ENCODE assay signal across 11 cellular contexts in the genomic region with DNA sequence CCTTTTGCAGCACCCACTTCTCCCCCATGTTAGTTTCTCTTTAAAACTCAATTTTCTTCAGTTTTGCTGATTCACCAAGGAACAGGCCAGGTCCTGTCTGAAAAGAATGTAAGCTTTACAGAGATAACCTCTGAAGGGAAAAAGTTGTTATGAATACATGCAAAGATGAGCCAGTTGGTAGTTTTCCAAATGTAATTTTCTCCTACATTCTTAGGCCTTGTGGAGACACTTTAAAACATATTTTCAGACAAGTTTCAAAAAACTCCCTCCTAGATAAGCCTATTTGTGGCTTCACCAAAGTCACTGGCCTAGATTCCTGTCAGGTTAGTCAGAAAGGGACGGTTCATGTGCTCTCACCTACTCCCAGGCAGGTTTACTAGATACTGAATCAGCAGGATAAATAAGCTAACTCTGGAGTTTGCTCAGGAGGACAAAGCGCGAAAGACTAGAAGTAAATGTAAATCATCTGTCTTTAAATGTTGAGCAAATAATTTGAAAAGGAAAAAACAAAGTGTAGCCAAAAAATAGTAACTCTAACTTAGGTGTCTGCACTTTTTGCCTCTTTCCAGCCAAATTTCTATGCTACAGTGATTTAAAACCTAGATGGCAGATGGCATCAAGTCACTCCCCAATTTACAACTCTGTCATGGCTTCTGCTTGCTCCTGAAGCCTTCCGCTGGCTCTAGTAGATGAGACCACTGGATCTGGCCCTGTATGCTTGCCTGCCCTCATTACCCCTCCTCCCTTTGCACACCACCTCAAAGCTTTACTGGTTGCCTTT. TPM values are rescaled to one million over a fixed set of nuclear protein-coding genes. Genes with fewer than 3 reads are reported as not detected.
DNase-seq lines count a peak whose midpoint lies in the region; ATAC-seq, FAIRE-seq and TF ChIP-seq lines count a peak whose summit lies in the region.
"Had no signal": no experiment of that assay in that cellular context is flagged by ENCODE, and none has a peak within 500 bp of the region (broad histone marks: within the 10 kb centered on the region; RNA-seq: fewer than 3 reads in every experiment).

No MANE protein-coding gene starts in this region.

- peak in 1 of 2 experiments; percentile 58; a peak in 1 of 4 replicates for TF ChIP-seq EP300 in HepG2 (IDR thresholded peaks at IDR 0.05; ENCODE audit: low read depth in 2 of 2, low read length in 2 of 2)
- TF ChIP-seq EP300 in HepG2 (CRISPR knock-in tag; IDR thresholded peaks at IDR 0.05; ENCODE audit: borderline replicate concordance) = no peak
- TF ChIP-seq EP300 in gastroesophageal sphincter (IDR thresholded peaks at IDR 0.05) = no peak

- H3K27ac ChIP-seq in HUES6 (ENCODE audit: low read depth, low read length) (peak overlapping the region; percentile 70), HepG2 (ENCODE audit: extremely low read length, insufficient read depth, low read length) (peak overlapping the region; percentile 83), gastroesophageal sphincter (peak overlapping the region in 2 of 4 donors; percentile 2 to 20)
- H3K27ac ChIP-seq: thoracic aorta had no signal

- peak overlapping the region; percentile 59 for H3K4me2 ChIP-seq in HepG2 (ENCODE audit: low read depth, low read length)

- in situ Hi-C loops in HepG2 (cut with HindIII; ENCODE audit: extremely low pct_ligation_motif_present, low pct_unique_long_range_greater_than_20kb) = no loop called here

- TF ChIP-seq CTCF in MCF 10A (IDR thresholded peaks at IDR 0.05; ENCODE audit: unreplicated experiment) = no peak
- TF ChIP-seq CTCF in HepG2 (CRISPR knock-in tag; IDR thresholded peaks at IDR 0.05) = no peak
- no peak for TF ChIP-seq CTCF in gastroesophageal sphincter (IDR thresholded peaks at IDR 0.05)

- no peaks in the 10 kb centered on the region for H3K9me3 Mint-ChIP-seq in MCF 10A (ENCODE audit: unreplicated experiment)

- 25% methylated on average over 4 of the region's 4 CpGs for WGBS in HepG2 (ENCODE audit: low lambda C conversion rate)
- WGBS in gastroesophageal sphincter (ENCODE audit: low coverage in 1 of 2), 2 donors = 50 to 69% methylated on average over 4 of the region's 4 CpGs

- ATAC-seq in HepG2 = peak; percentile 62
- ATAC-seq in GM21529 (IDR thresholded peaks at IDR 0.05; ENCODE audit: unreplicated experiment) = no peak
- no peak for ATAC-seq in gastroesophageal sphincter

- BruUV-seq in MCF 10A (replicated peaks; lab: Mats Ljungman, UMichigan) (no TSS peak), HepG2 (replicated peaks; lab: Mats Ljungman, UMichigan) (no TSS peak)

- H3K4me3 ChIP-seq in HUES6 (ENCODE audit: low read depth, low read length) = no peak overlapping the region
- H3K4me3 ChIP-seq in HepG2 (replicated peaks in 1 of 3; ENCODE audit: insufficient read depth in 1 of 3, low read depth in 2 of 3, low read length in 3 of 3) = peak overlapping the region in 1 of 3 experiments; percentile 5; a peak in 2 of 6 replicates
- no peak overlapping the region for H3K4me3 ChIP-seq in gastroesophageal sphincter
- H3K4me3 ChIP-seq: thoracic aorta had no signal

- H3K36me3 ChIP-seq in HUES6 (ENCODE audit: control insufficient read depth, insufficient read depth, low read length) = 0 out of 2 replicates have a peak, but pooled peaks cover 1% of the 10 kb centered on the region
- H3K36me3 ChIP-seq in HepG2 (replicated peaks in 1 of 2; ENCODE audit: control insufficient read depth in 1 of 2, insufficient read depth in 2 of 2, low read length in 2 of 2) = no peaks in the 10 kb centered on the region
- no peaks in the 10 kb centered on the region for H3K36me3 ChIP-seq in gastroesophageal sphincter
- H3K36me3 ChIP-seq: thoracic aorta had no signal

- no peak for FAIRE-seq in HepG2 (lab: Jason Lieb, UNC)

- H3K27me3 ChIP-seq in HUES6 (ENCODE audit: control insufficient read depth, insufficient read depth, low read length) = no peaks in the 10 kb centered on the region
- no peaks in the 10 kb centered on the region; a peak in 1 of 5 replicates for H3K27me3 ChIP-seq in HepG2 (ENCODE audit: control insufficient read depth in 1 of 2, insufficient read depth in 2 of 2, low read length in 2 of 2)
- no peaks in the 10 kb centered on the region for H3K27me3 ChIP-seq in gastroesophageal sphincter

- TF ChIP-seq POLR2A in HepG2 (IDR thresholded peaks at IDR 0.05; ENCODE audit: insufficient read depth in 1 of 2, low read depth in 2 of 2, low read length in 2 of 2) = no peak
- TF ChIP-seq POLR2A in gastroesophageal sphincter (IDR thresholded peaks at IDR 0.05) = no peak

- H4K20me1 ChIP-seq in HepG2 (ENCODE audit: insufficient read depth, low read length) = no peaks in the 10 kb centered on the region

- peaks cover 22% of the 10 kb centered on the region for H3K4me1 Mint-ChIP-seq in MCF 10A (ENCODE audit: insufficient read depth, unreplicated experiment)

- peaks cover 11% of the 10 kb centered on the region for H3K36me3 Mint-ChIP-seq in MCF 10A (ENCODE audit: insufficient read depth, unreplicated experiment)

- peaks cover 15% of the 10 kb centered on the region; the same call in 1 of the 2 replicates for H3K4me1 ChIP-seq in HUES6 (ENCODE audit: control insufficient read depth, insufficient read depth, low read length)
- H3K4me1 ChIP-seq in HepG2 (ENCODE audit: insufficient read depth, low read length) = peaks cover 39% of the 10 kb centered on the region
- H3K4me1 ChIP-seq in gastroesophageal sphincter = peaks cover 0 to 15% (median 0%) of the 10 kb centered on the region in 3 donors

- POLR2A ChIA-PET in MCF 10A (lab: Yijun Ruan, JAX) (interaction anchor here (0.5 to 3.1 kb wide), 15 partner anchors 9 to 284 kb away, joined by 3 to 19 read pairs (median 4); no protein-coding TSS in a partner anchor), HepG2 (lab: Yijun Ruan, JAX) (no interaction called here)

- peak overlapping the region; percentile 88 for H3K27ac Mint-ChIP-seq in MCF 10A (ENCODE audit: low read depth, unreplicated experiment)

- intact Hi-C loops in MCF 10A (cut with micrococcal nuclease) (no loop called here), HepG2 (cut with micrococcal nuclease; ENCODE audit: unreplicated experiment) (no loop called here)

- TF ChIP-seq RAD21 in HepG2 (CRISPR knock-in tag; IDR thresholded peaks at IDR 0.05) = no peak

- H3K9ac ChIP-seq in HUES6 (ENCODE audit: low read length) (peak overlapping the region; percentile 48), HepG2 (ENCODE audit: insufficient read depth, low read depth, low read length) (peak overlapping the region; percentile 61)

- peak overlapping the region; percentile 48 for H2AFZ ChIP-seq in HepG2 (ENCODE audit: low read length)

- H3K79me2 ChIP-seq in HepG2 (ENCODE audit: insufficient read depth, low read length) = peaks cover 2% of the 10 kb centered on the region

- CTCF ChIA-PET in MCF 10A (lab: Yijun Ruan, JAX) (interaction anchor here (0.7 to 2.2 kb wide), 4 partner anchors 28 to 75 kb away, joined by 3 to 6 read pairs (median 5); no protein-coding TSS in a partner anchor), HepG2 (lab: Yijun Ruan, JAX; ENCODE audit: low intra/inter-chr PET ratio, low total read pairs) (no interaction called here)

- no peaks in the 10 kb centered on the region for H3K27me3 Mint-ChIP-seq in MCF 10A (ENCODE audit: insufficient read depth, unreplicated experiment)

- DNase-seq in AG08396 (ENCODE audit: low spot score) (peak; percentile 57), MCF 10A (ENCODE audit: unreplicated experiment) (peak; percentile 77), HepG2 (ENCODE audit: low spot score) (peak; percentile 85), occipital lobe (lab: John Stamatoyannopoulos, UW) (no peak)
- DNase-seq in stimulated activated naive CD4-positive, alpha-beta T cell treated with Interleukin-2 at 50 U/mL for 16 hours (lab: John Stamatoyannopoulos, UW) = no peak
- DNase-seq: activated effector memory CD4-positive, alpha-beta T cell treated with anti-CD3 and anti-CD28 coated beads, Interleukin-2, amount 50 U/mL, for 16 hours; DMS79 had no signal

- H3K4me3 Mint-ChIP-seq in MCF 10A (ENCODE audit: unreplicated experiment) = peak overlapping the region; percentile 24

- H3K9me3 ChIP-seq in HUES6 (ENCODE audit: control insufficient read depth, insufficient read depth, low read depth, low read length) (no peaks in the 10 kb centered on the region), HepG2 (ENCODE audit: low read length) (no peaks in the 10 kb centered on the region), gastroesophageal sphincter (no peaks in the 10 kb centered on the region)
- H3K9me3 ChIP-seq: thoracic aorta had no signal

RNA-seq across cellular contexts. Expression of gene ATP6V1E1, which starts 4.9 kb away (rescaled TPM):
- total RNA-seq in MCF 10A (2022) (86.4 and 114 TPM in 2 replicates), HepG2 (2016; rRNA removed; fragmentation: Illumina TruSeq; extraction: Trizol) (90.9 and 134 TPM in 2 replicates), occipital lobe (98.1 TPM), gastroesophageal sphincter (100 to 1,000 TPM; 146 to 252 (median 195) TPM)
- total RNA-seq in HepG2 (2016; cell fraction: cytosol; rRNA removed; fragmentation: Illumina TruSeq; extraction: Trizol; ENCODE audit: low read depth) = 16.2 and 17.3 TPM in 2 replicates
- total RNA-seq in HepG2 (2016; cell fraction: insoluble cytoplasmic fraction; rRNA removed; fragmentation: Illumina TruSeq; extraction: Trizol) = 91.3 and 151 TPM in 2 replicates
- 27.2 and 27.7 TPM in 2 replicates for total RNA-seq in HepG2 (2016; cell fraction: membrane; rRNA removed; fragmentation: Illumina TruSeq; extraction: Trizol)
- total RNA-seq in HepG2 (2016; cell fraction: nucleus; rRNA removed; fragmentation: Illumina TruSeq; extraction: Trizol) = 39.2 and 45.9 TPM in 2 replicates
- polyA plus RNA-seq in HepG2 (2011; rRNA removed) = 67.2 and 69.3 TPM in 2 replicates
- 55.4 and 71.3 TPM in 2 replicates for polyA plus RNA-seq in HepG2 (2011; cell fraction: cytosol; rRNA removed)
- 15.4 and 18.8 TPM in 2 replicates for polyA plus RNA-seq in HepG2 (2011; cell fraction: nucleus; rRNA removed)
- polyA plus RNA-seq in HepG2 (2012) = 68.2 and 73.3 TPM in 2 replicates
- polyA plus RNA-seq in HepG2 (2016; cell fraction: cytosol; fragmentation: Illumina TruSeq; extraction: Trizol; ENCODE audit: low read depth) = 7.5 and 7.7 TPM in 2 replicates
- 144 and 152 TPM in 2 replicates for polyA plus RNA-seq in HepG2 (2016; cell fraction: insoluble cytoplasmic fraction; fragmentation: Illumina TruSeq; extraction: Trizol; ENCODE audit: low read depth)
- polyA plus RNA-seq in HepG2 (2016; cell fraction: membrane; fragmentation: Illumina TruSeq; extraction: Trizol; ENCODE audit: low read depth) = 14.8 and 15.1 TPM in 2 replicates
- polyA plus RNA-seq in HepG2 (2016; cell fraction: nucleus; fragmentation: Illumina TruSeq; extraction: Trizol; ENCODE audit: insufficient read depth, low read depth) = 60.0 and 63.8 TPM in 2 replicates
- 53.2 and 88.3 TPM in 2 replicates for polyA minus RNA-seq in HepG2 (2011; rRNA and poly(A)+ RNA removed; ENCODE audit: low replicate concordance)
- polyA minus RNA-seq in HepG2 (2011; cell fraction: cytosol; rRNA and poly(A)+ RNA removed) = 26.9 and 29.5 TPM in 2 replicates
- polyA minus RNA-seq in HepG2 (2011; cell fraction: nucleus; rRNA and poly(A)+ RNA removed) = 24.2 and 38.3 TPM in 2 replicates

RNA-seq across cellular contexts. Expression of gene BCL2L13, which starts 5.2 kb away (rescaled TPM):
- total RNA-seq in MCF 10A (2022) (53.6 and 75.1 TPM in 2 replicates), HepG2 (2016; rRNA removed; fragmentation: Illumina TruSeq; extraction: Trizol) (13.4 and 13.5 TPM in 2 replicates), occipital lobe (36.2 TPM), gastroesophageal sphincter (100 to 1,000 TPM in 2 of 4 donors, 10 to 100 TPM in 2; 68.5 to 193 (median 131) TPM)
- 8.7 and 9.3 TPM in 2 replicates for total RNA-seq in HepG2 (2016; cell fraction: cytosol; rRNA removed; fragmentation: Illumina TruSeq; extraction: Trizol; ENCODE audit: low read depth)
- total RNA-seq in HepG2 (2016; cell fraction: insoluble cytoplasmic fraction; rRNA removed; fragmentation: Illumina TruSeq; extraction: Trizol) = 11.7 and 11.9 TPM in 2 replicates
- total RNA-seq in HepG2 (2016; cell fraction: membrane; rRNA removed; fragmentation: Illumina TruSeq; extraction: Trizol) = 17.2 and 17.6 TPM in 2 replicates
- total RNA-seq in HepG2 (2016; cell fraction: nucleus; rRNA removed; fragmentation: Illumina TruSeq; extraction: Trizol) = 9.3 and 13.9 TPM in 2 replicates
- polyA plus RNA-seq in HepG2 (2011; rRNA removed) = 14.1 and 14.6 TPM in 2 replicates
- 12.3 and 14.8 TPM in 2 replicates for polyA plus RNA-seq in HepG2 (2011; cell fraction: cytosol; rRNA removed)
- 6.2 and 6.7 TPM in 2 replicates for polyA plus RNA-seq in HepG2 (2011; cell fraction: nucleus; rRNA removed)
- 12.5 and 13.1 TPM in 2 replicates for polyA plus RNA-seq in HepG2 (2012)
- polyA plus RNA-seq in HepG2 (2016; cell fraction: cytosol; fragmentation: Illumina TruSeq; extraction: Trizol; ENCODE audit: low read depth) = 7.3 and 7.7 TPM in 2 replicates
- polyA plus RNA-seq in HepG2 (2016; cell fraction: insoluble cytoplasmic fraction; fragmentation: Illumina TruSeq; extraction: Trizol; ENCODE audit: low read depth) = 12.8 and 13.3 TPM in 2 replicates
- 12.3 and 13.0 TPM in 2 replicates for polyA plus RNA-seq in HepG2 (2016; cell fraction: membrane; fragmentation: Illumina TruSeq; extraction: Trizol; ENCODE audit: low read depth)
- 10.7 and 11.2 TPM in 2 replicates for polyA plus RNA-seq in HepG2 (2016; cell fraction: nucleus; fragmentation: Illumina TruSeq; extraction: Trizol; ENCODE audit: insufficient read depth, low read depth)
- 22.9 and 28.7 TPM in 2 replicates for polyA minus RNA-seq in HepG2 (2011; rRNA and poly(A)+ RNA removed; ENCODE audit: low replicate concordance)
- 11.3 and 13.1 TPM in 2 replicates for polyA minus RNA-seq in HepG2 (2011; cell fraction: cytosol; rRNA and poly(A)+ RNA removed)
- 15.7 and 16.4 TPM in 2 replicates for polyA minus RNA-seq in HepG2 (2011; cell fraction: nucleus; rRNA and poly(A)+ RNA removed)

Comparison
In these comparisons a context has a peak if more than half of its experiments do, and no peak if none do; other contexts are left out.
1. DNase-seq: peak in AG08396 (single experiment), MCF 10A (single experiment) and HepG2 (single experiment); none in stimulated activated naive CD4-positive, alpha-beta T cell treated with Interleukin-2 at 50 U/mL for 16 hours (single experiment) and occipital lobe (single experiment).